In the genomic region with DNA sequence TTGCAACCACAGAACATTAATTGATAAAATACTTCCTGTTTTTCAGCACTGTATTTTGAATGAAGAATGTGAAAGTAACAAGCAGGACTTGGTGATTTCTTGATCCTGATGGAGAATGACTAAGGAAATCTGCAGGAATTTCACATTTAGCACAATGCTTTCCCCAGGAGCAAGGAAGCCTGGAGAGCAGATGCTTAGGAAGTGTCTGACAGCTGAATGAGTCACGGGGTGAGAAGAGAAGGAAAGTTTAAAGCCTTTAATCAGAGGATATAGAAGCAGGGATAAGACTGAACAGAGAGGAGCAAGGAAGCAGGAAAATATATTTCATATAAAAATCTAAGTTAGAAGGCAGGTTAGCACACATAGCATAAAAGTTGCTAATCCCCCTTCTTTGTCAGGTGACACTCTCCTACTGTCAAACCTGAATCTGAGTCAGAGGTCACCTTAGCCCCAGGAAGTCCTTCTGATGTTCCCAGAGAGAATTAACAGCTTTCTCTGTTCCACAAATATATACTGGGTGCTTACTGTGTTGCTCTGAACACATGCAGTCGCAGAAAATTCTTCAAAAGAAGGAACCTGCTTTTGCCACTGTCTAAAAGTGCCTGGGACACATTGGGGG, we compare ENCODE assay signal across 8 cellular contexts. TPM values are rescaled to one million over a fixed set of nuclear protein-coding genes. Genes with fewer than 3 reads are reported as not detected.
A peak's percentile ranks its signal among the peaks of the same experiment; 100 is the strongest.
DNase-seq lines count a peak whose midpoint lies in the region; ATAC-seq and TF ChIP-seq lines count a peak whose summit lies in the region.

No MANE protein-coding gene starts in this region.

- no peak overlapping the region for H3K4me3 ChIP-seq in NT2/D1 (ENCODE audit: insufficient read length, low read depth)
- H3K4me3 ChIP-seq in neural progenitor cell: no peak overlapping the region

- H3K36me3 ChIP-seq in NT2/D1 (ENCODE audit: insufficient read depth, insufficient read length, low read length) (no peaks in the 10 kb centered on the region), neural progenitor cell (no peaks in the 10 kb centered on the region)

- H3K36me3 Mint-ChIP-seq in neural progenitor cell: no peaks in the 10 kb centered on the region
- H3K36me3 Mint-ChIP-seq in activated naive CD4-positive, alpha-beta T cell treated with anti-CD3 and anti-CD28 coated beads for 36 hours (ENCODE audit: low read depth): no peaks in the 10 kb centered on the region

- CTCF ChIA-PET in activated naive CD4-positive, alpha-beta T cell treated with anti-CD3 and anti-CD28 coated beads for 36 hours (lab: Charles Lee): no interaction called here

- no peaks in the 10 kb centered on the region for H3F3A ChIP-seq in neural progenitor cell (ENCODE audit: low read depth)

- H3K79me2 ChIP-seq in neural progenitor cell (ENCODE audit: low read depth): no peaks in the 10 kb centered on the region

- DNase-seq in Daoy (ENCODE audit: low read depth): peak; percentile 76
- peak; percentile 30 for DNase-seq in NT2/D1 (ENCODE audit: low read depth, low spot score)
- peak; percentile 8 for DNase-seq in neural progenitor cell (ENCODE audit: low spot score)
- no peak for DNase-seq in retina
- DNase-seq in stimulated activated CD4-positive, alpha-beta T cell treated with anti-CD3 and anti-CD28 coated beads, Interleukin-4, amount 100 ng/mL, for 1 hour: no peak
- DNase-seq in activated naive CD4-positive, alpha-beta T cell treated with anti-CD3 and anti-CD28 coated beads for 36 hours: no peak

- peaks cover 4% of the 10 kb centered on the region for H3K27me3 Mint-ChIP-seq in neural progenitor cell (ENCODE audit: insufficient read depth, low read depth)
- peaks cover 8% of the 10 kb centered on the region for H3K27me3 Mint-ChIP-seq in activated naive CD4-positive, alpha-beta T cell treated with anti-CD3 and anti-CD28 coated beads for 36 hours (ENCODE audit: low read depth)

- no peak overlapping the region for H3K9ac ChIP-seq in NT2/D1 (ENCODE audit: insufficient read length, low read depth)
- H3K9ac ChIP-seq in neural progenitor cell: no peak overlapping the region

- no peak for TF ChIP-seq CTCF in neural progenitor cell (IDR thresholded peaks at IDR 0.05)

- peak; percentile 93 for ATAC-seq in esophagus mucosa
- no peak for ATAC-seq in HG02970 (IDR thresholded peaks at IDR 0.05; ENCODE audit: low FRiP score, unreplicated experiment)

- H3K27me3 ChIP-seq in NT2/D1 (ENCODE audit: insufficient read depth, insufficient read length) (no peaks in the 10 kb centered on the region), neural progenitor cell (no peaks in the 10 kb centered on the region)

- no peaks in the 10 kb centered on the region for H4K20me1 ChIP-seq in neural progenitor cell (ENCODE audit: low read depth)

- H3K4me1 ChIP-seq in NT2/D1 (ENCODE audit: insufficient read depth, insufficient read length) (peaks cover 3% of the 10 kb centered on the region), neural progenitor cell (peaks cover 6% of the 10 kb centered on the region)

- H3K27ac ChIP-seq in neural progenitor cell: no peak overlapping the region

- no peak overlapping the region for H3K27ac Mint-ChIP-seq in neural progenitor cell
- H3K27ac Mint-ChIP-seq in activated naive CD4-positive, alpha-beta T cell treated with anti-CD3 and anti-CD28 coated beads for 36 hours: no peak overlapping the region

- H3K9me3 Mint-ChIP-seq in neural progenitor cell: no peaks in the 10 kb centered on the region
- H3K9me3 Mint-ChIP-seq in activated naive CD4-positive, alpha-beta T cell treated with anti-CD3 and anti-CD28 coated beads for 36 hours: no peaks in the 10 kb centered on the region

- no peak overlapping the region for H3K4me2 ChIP-seq in neural progenitor cell

- H3K9me3 ChIP-seq in NT2/D1 (ENCODE audit: insufficient read depth, low read length): no peaks in the 10 kb centered on the region
- H3K9me3 ChIP-seq in neural progenitor cell (ENCODE audit: low read depth): no peaks in the 10 kb centered on the region

- H3K4me1 Mint-ChIP-seq in neural progenitor cell: peaks cover 12% of the 10 kb centered on the region
- no peaks in the 10 kb centered on the region for H3K4me1 Mint-ChIP-seq in activated naive CD4-positive, alpha-beta T cell treated with anti-CD3 and anti-CD28 coated beads for 36 hours (ENCODE audit: low read depth)

- no peak overlapping the region for H3K4me3 Mint-ChIP-seq in neural progenitor cell
- H3K4me3 Mint-ChIP-seq in activated naive CD4-positive, alpha-beta T cell treated with anti-CD3 and anti-CD28 coated beads for 36 hours: no peak overlapping the region

- H2AFZ ChIP-seq in neural progenitor cell (replicated peaks): no peak overlapping the region

- intact Hi-C loops in activated naive CD4-positive, alpha-beta T cell treated with anti-CD3 and anti-CD28 coated beads for 36 hours (cut with micrococcal nuclease): no loop called here

RNA-seq across cellular contexts. Expression of a gene that starts 59.7 kb away (rescaled TPM):
- total RNA-seq in Daoy (2014; rRNA removed; shearing (Covaris generic)): 0.23 and 0.48 TPM in 2 replicates
- total RNA-seq in esophagus mucosa (0.60 TPM), neural progenitor cell (ENCODE audit: low replicate concordance) (0.15 TPM in 1 of 2 replicates, not detected in the other)
- not detected for total RNA-seq in activated naive CD4-positive, alpha-beta T cell treated with anti-CD3 and anti-CD28 coated beads for 36 hours

Comparison
In these comparisons a context has a peak if more than half of its experiments do, and no peak if none do; other contexts are left out.
1. DNase-seq: peak in Daoy (single experiment), NT2/D1 (single experiment) and neural progenitor cell (single experiment); none in retina (single experiment), stimulated activated CD4-positive, alpha-beta T cell treated with anti-CD3 and anti-CD28 coated beads, Interleukin-4, amount 100 ng/mL, for 1 hour (single experiment) and activated naive CD4-positive, alpha-beta T cell treated with anti-CD3 and anti-CD28 coated beads for 36 hours (single experiment).